In genomic region chr6:157505912-157506491, GRCh38 we compare ENCODE assay signal across 26 cellular contexts.
"Had no signal": no experiment of that assay in that cellular context is flagged by ENCODE, and none has a peak within 500 bp of the region (broad histone marks: within the 10 kb centered on the region; RNA-seq: fewer than 3 reads in every experiment).

No MANE protein-coding gene starts in this region.

- H3K36me3 ChIP-seq: colonic mucosa, gastrocnemius medialis, left ventricle myocardium inferior, lower lobe of right lung, neural progenitor cell, pancreas, suprapubic skin, thyroid gland had no signal

- H3K4me1 ChIP-seq: colonic mucosa, gastrocnemius medialis, neural progenitor cell, pancreas, thyroid gland had no signal

- H3K4me2 ChIP-seq: neural progenitor cell had no signal

- H3K27ac ChIP-seq: colonic mucosa, gastrocnemius medialis, heart right ventricle, left ventricle myocardium inferior, lower lobe of right lung, neural progenitor cell, pancreas, suprapubic skin, thyroid gland had no signal

- ATAC-seq: esophagus mucosa; gastrocnemius medialis; heart right ventricle; left cardiac atrium; lower lobe of right lung; natural killer cell treated with Interleukin-12 subunit alpha and Interleukin-12 subunit beta and Interleukin-15 and Interleukin-18, amount 100 ng/mL, for 72 hours; pancreas; right cardiac atrium; stimulated activated effector memory CD8-positive, alpha-beta T cell treated with anti-CD3 and anti-CD28 coated beads, Interleukin-12 subunit alpha, Interleukin-12 subunit beta, amount 100 ng/mL, for 72 hours; stimulated activated naive CD8-positive, alpha-beta T cell treated with anti-CD3 and anti-CD28 coated beads, Interleukin-15, Interleukin-2, amounts not matched to agents 100 U/mL and 50 U/mL, for 24 hours had no signal

- H3K27me3 ChIP-seq: colonic mucosa, gastrocnemius medialis, heart right ventricle, neural progenitor cell, pancreas, suprapubic skin, thyroid gland had no signal

- H3K9me3 ChIP-seq: colonic mucosa, thyroid gland had no signal

- DNase-seq: colonic mucosa; effector CD4-positive, alpha-beta T cell; endodermal cell; gastrocnemius medialis; heart right ventricle; hypothalamus; islet precursor cell; left cardiac atrium; left ventricle myocardium inferior; lower lobe of right lung; nucleus accumbens; pancreas; right cardiac atrium; stimulated activated CD4-positive, alpha-beta T cell treated with anti-CD3 and anti-CD28 coated beads, Interleukin-4, amount 100 ng/mL, for 1 hour; stimulated activated CD8-positive, alpha-beta memory T cell treated with anti-CD3 and anti-CD28 coated beads, Interleukin-4, amount 100 ng/mL, for 48 hours; stimulated activated naive CD8-positive, alpha-beta T cell treated with anti-CD3 and anti-CD28 coated beads, Interleukin-15, Interleukin-2, amounts not matched to agents 100 U/mL and 50 U/mL, for 24 hours; thyroid gland had no signal

- H3K36me3 Mint-ChIP-seq: stimulated activated effector memory CD8-positive, alpha-beta T cell treated with anti-CD3 and anti-CD28 coated beads, Interleukin-12 subunit alpha, Interleukin-12 subunit beta, amount 100 ng/mL, for 72 hours had no signal

- H3K9ac ChIP-seq: neural progenitor cell had no signal

- H3K4me3 ChIP-seq: colonic mucosa, gastrocnemius medialis, heart right ventricle, left ventricle myocardium inferior, lower lobe of right lung, neural progenitor cell, pancreas, suprapubic skin, thyroid gland had no signal

- H2AFZ ChIP-seq: neural progenitor cell had no signal

- H3K27me3 Mint-ChIP-seq: memory B cell; natural killer cell treated with Interleukin-12 subunit alpha and Interleukin-12 subunit beta and Interleukin-15 and Interleukin-18, amount 100 ng/mL, for 72 hours; type B pancreatic cell had no signal

- H3K27ac Mint-ChIP-seq: endodermal cell; memory B cell; mesothelial cell of epicardium; natural killer cell treated with Interleukin-12 subunit alpha and Interleukin-12 subunit beta and Interleukin-15 and Interleukin-18, amount 100 ng/mL, for 72 hours; neural progenitor cell; progenitor cell of endocrine pancreas; stimulated activated effector memory CD8-positive, alpha-beta T cell treated with anti-CD3 and anti-CD28 coated beads, Interleukin-12 subunit alpha, Interleukin-12 subunit beta, amount 100 ng/mL, for 72 hours; type B pancreatic cell had no signal

- H3K4me1 Mint-ChIP-seq: endodermal cell, neural progenitor cell had no signal

- H3K4me3 Mint-ChIP-seq: endodermal cell; memory B cell; mesothelial cell of epicardium; natural killer cell treated with Interleukin-12 subunit alpha and Interleukin-12 subunit beta and Interleukin-15 and Interleukin-18, amount 100 ng/mL, for 72 hours; neural progenitor cell; stimulated activated effector memory CD8-positive, alpha-beta T cell treated with anti-CD3 and anti-CD28 coated beads, Interleukin-12 subunit alpha, Interleukin-12 subunit beta, amount 100 ng/mL, for 72 hours; type B pancreatic cell had no signal
